In the genomic region with DNA sequence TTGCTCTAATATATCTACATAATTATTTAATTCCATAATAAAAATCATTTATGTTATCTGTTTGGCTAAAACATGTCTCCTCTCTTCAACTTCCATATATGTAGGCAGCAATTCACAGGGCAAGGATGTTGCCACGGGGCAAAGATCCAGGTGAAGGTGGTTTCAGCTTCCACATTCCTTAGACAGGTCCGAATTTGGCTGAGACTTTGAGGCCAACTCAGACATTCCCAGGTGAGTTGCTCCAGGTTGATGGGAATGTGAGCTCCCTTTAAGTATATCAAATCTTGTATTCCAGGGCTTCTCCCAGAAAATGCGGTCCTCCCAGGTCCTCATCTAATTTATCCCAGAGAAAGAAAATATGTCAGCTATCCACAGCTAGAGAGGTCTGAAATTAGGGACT, we compare ENCODE assay signal across 26 cellular contexts. TPM values are rescaled to one million over a fixed set of nuclear protein-coding genes. Genes with fewer than 3 reads are reported as not detected.
"Had no signal": no experiment of that assay in that cellular context is flagged by ENCODE, and none has a peak within 500 bp of the region (broad histone marks: within the 10 kb centered on the region; RNA-seq: fewer than 3 reads in every experiment).

No MANE protein-coding gene starts in this region.

- H3K27me3 ChIP-seq: adrenal gland, SJCRH30 had no signal

- H3K9me3 ChIP-seq: adrenal gland, SJCRH30, SK-N-SH had no signal

- H3K36me3 ChIP-seq: adrenal gland, SJCRH30 had no signal

- H3K4me2 ChIP-seq: SK-N-SH had no signal

- H3K9me3 Mint-ChIP-seq: activated T-cell treated with anti-CD3 and anti-CD28 coated beads, Interleukin-2, amount 50 U/mL, for 72 hours had no signal

- H3K27me3 Mint-ChIP-seq: activated naive CD8-positive, alpha-beta T cell treated with anti-CD3 and anti-CD28 coated beads, Interleukin-2, amount 10 ng/mL, durations not matched to agents 7 days and 5 days had no signal

- H3K4me1 ChIP-seq: adrenal gland had no signal

- H3K4me3 ChIP-seq: adrenal gland, SJCRH30 had no signal

- ATAC-seq: activated T-cell treated with anti-CD3 and anti-CD28 coated beads, Interleukin-2, amount 50 U/mL, for 72 hours had no signal

- DNase-seq: activated CD4-positive, alpha-beta T cell treated with anti-CD3 and anti-CD28 coated beads for 48 hours; activated CD4-positive, alpha-beta T cell treated with anti-CD3 and anti-CD28 coated beads, Interleukin-2, amount 50 U/mL, for 4 hours; activated CD4-positive, CD25-positive, alpha-beta regulatory T cell treated with anti-CD3 and anti-CD28 coated beads, Interleukin-2, amount 50 U/mL, for 72 hours; activated CD8-positive, alpha-beta memory T cell treated with anti-CD3 and anti-CD28 coated beads, Interleukin-2, amount 50 U/mL, for 4 hours; activated gamma-delta T cell treated with Interleukin-2 at 50 U/mL for 16 hours; activated naive CD4-positive, alpha-beta T cell treated with anti-CD3 and anti-CD28 coated beads, Interleukin-2, amount 50 U/mL, for 16 hours; activated naive CD8-positive, alpha-beta T cell treated with anti-CD3 and anti-CD28 coated beads, Interleukin-2, amount 10 ng/mL, durations not matched to agents 7 days and 5 days; activated T-cell treated with anti-CD3 and anti-CD28 coated beads, Interleukin-2, amount 50 U/mL, for 72 hours; adrenal gland; anterior cingulate cortex; central memory CD4-positive, alpha-beta T cell; MM.1S; NCI-H1105; NCI-H1436; NCI-H1694 treated with DMSO at 0.1 percent for 48 hours; NCI-H2029 treated with DMSO at 0.1 percent for 48 hours; NCI-H345; NCI-H510A; NCI-H526 treated with DMSO at 0.1 percent for 48 hours; NCI-H82; Right ventricle myocardium superior; SJCRH30; SK-N-SH; SW 1271 had no signal

- H3K27ac Mint-ChIP-seq: activated naive CD8-positive, alpha-beta T cell treated with anti-CD3 and anti-CD28 coated beads, Interleukin-2, amount 10 ng/mL, durations not matched to agents 7 days and 5 days; activated T-cell treated with anti-CD3 and anti-CD28 coated beads, Interleukin-2, amount 50 U/mL, for 72 hours; activated T-helper 2 cell treated with anti-CD3 and anti-CD28 coated beads, Interferon-gamma antibody, Interleukin-2, Interleukin-4, amounts not matched to agents 10 μg/mL and 5 μg/mL and 100 μg/mL, durations not matched to agents 14 hours and 24 hours and 36 hours had no signal

- H3K9ac ChIP-seq: SK-N-SH had no signal

- H3K4me3 Mint-ChIP-seq: activated naive CD8-positive, alpha-beta T cell treated with anti-CD3 and anti-CD28 coated beads, Interleukin-2, amount 10 ng/mL, durations not matched to agents 7 days and 5 days; activated T-cell treated with anti-CD3 and anti-CD28 coated beads, Interleukin-2, amount 50 U/mL, for 72 hours had no signal

- H3K27ac ChIP-seq: adrenal gland, SJCRH30 had no signal

RNA-seq across cellular contexts. Expression of gene AOAH, which starts 15.1 kb away (rescaled TPM):
- total RNA-seq: RPMI7951 had no signal
- polyA plus RNA-seq: SK-N-SH had no signal
